In genomic region chr1:72433591-72433990, GRCh38 we compare ENCODE assay signal across 18 cellular contexts.
DNase-seq lines count a peak whose midpoint lies in the region; ATAC-seq and TF ChIP-seq lines count a peak whose summit lies in the region.
"Had no signal": no experiment of that assay in that cellular context is flagged by ENCODE, and none has a peak within 500 bp of the region (broad histone marks: within the 10 kb centered on the region; RNA-seq: fewer than 3 reads in every experiment).

No MANE protein-coding gene starts in this region.

- peak overlapping the region; percentile 13 for H2AFZ ChIP-seq in mammary epithelial cell (ENCODE audit: low read depth, low read length)
- H2AFZ ChIP-seq: neural progenitor cell had no signal

- BruUV-seq in mammary epithelial cell (replicated peaks; lab: Mats Ljungman, UMichigan), result no TSS peak

- no peak for TF ChIP-seq CTCF in mammary epithelial cell (conservative IDR thresholded peaks at IDR 0.05 in 1 of 2, IDR thresholded peaks at IDR 0.05 in 1 of 2; ENCODE audit: extremely low read depth in 1 of 2, insufficient read depth in 1 of 2, low read depth in 1 of 2, low read length in 2 of 2)
- no peak for TF ChIP-seq CTCF in breast epithelium (IDR thresholded peaks at IDR 0.05)

- in situ Hi-C loops in mammary epithelial cell (cut with MboI; ENCODE audit: low sequenced_read_pairs in 2 of 2), result no loop called here

- no peaks in the 10 kb centered on the region for H3K27me3 Mint-ChIP-seq in stimulated activated memory B cell treated with anti-CD40 and anti-IgM and Interleukin-4, amounts not matched to agents 10 μg/mL and 1 μg/mL and 100 μg/mL, for 72 hours

- dilution Hi-C loops in mammary epithelial cell (cut with HindIII; ENCODE audit: low sequenced_read_pairs), result no loop called here

- no peaks in the 10 kb centered on the region for H3K9me3 ChIP-seq in mammary epithelial cell (replicated peaks; ENCODE audit: insufficient read depth, low read length)
- peaks cover 0 to 3% of the 10 kb centered on the region in 2 donors for H3K9me3 ChIP-seq in breast epithelium
- H3K9me3 ChIP-seq: testis had no signal

- H3K4me3 ChIP-seq in mammary epithelial cell (replicated peaks in 1 of 3; ENCODE audit: insufficient read depth in 1 of 3, low read depth in 2 of 3, low read length in 3 of 3) (no peak overlapping the region), breast epithelium (no peak overlapping the region)
- H3K4me3 ChIP-seq: coronary artery, gastroesophageal sphincter, neural progenitor cell, testis had no signal

- no peaks in the 10 kb centered on the region for H3K79me2 ChIP-seq in mammary epithelial cell (ENCODE audit: insufficient read depth, low read length)

- intact Hi-C loops in mammary epithelial cell (cut with micrococcal nuclease), result loop anchor here (5.0 kb wide), 1 partner anchor 76 kb away; no protein-coding TSS in a partner anchor
- intact Hi-C loops in breast epithelium (cut with DNase I; ENCODE audit: low total_unique reads), result no loop called here

- ATAC-seq in HG02610 (IDR thresholded peaks at IDR 0.05; ENCODE audit: unreplicated experiment), result peak; percentile 69
- peak; percentile 46 for ATAC-seq in HG03280 (IDR thresholded peaks at IDR 0.05; ENCODE audit: unreplicated experiment)
- ATAC-seq in stimulated activated memory B cell treated with anti-CD40 and anti-IgM and Interleukin-4, amounts not matched to agents 10 μg/mL and 1 μg/mL and 100 μg/mL, for 72 hours, result peak; percentile 66
- ATAC-seq: gastroesophageal sphincter had no signal

- CTCF ChIA-PET in mammary epithelial cell (lab: Charles Lee; ENCODE audit: low non-redundant PET), result no interaction called here

- H3K36me3 Mint-ChIP-seq in stimulated activated memory B cell treated with anti-CD40 and anti-IgM and Interleukin-4, amounts not matched to agents 10 μg/mL and 1 μg/mL and 100 μg/mL, for 72 hours, result no peaks in the 10 kb centered on the region
- H3K36me3 Mint-ChIP-seq: neural progenitor cell had no signal

- 47% methylated on average over 2 of the region's 2 CpGs for WGBS in mammary epithelial cell (ENCODE audit: low coverage, missing lambda C conversion rate)

- H4K20me1 ChIP-seq in mammary epithelial cell (ENCODE audit: insufficient read depth, low read length), result no peaks in the 10 kb centered on the region

- peaks cover 2% of the 10 kb centered on the region for H3K9me3 Mint-ChIP-seq in stimulated activated memory B cell treated with anti-CD40 and anti-IgM and Interleukin-4, amounts not matched to agents 10 μg/mL and 1 μg/mL and 100 μg/mL, for 72 hours

- H3K4me1 ChIP-seq in mammary epithelial cell (ENCODE audit: insufficient read depth, low read length) (no peaks in the 10 kb centered on the region), breast epithelium (no peaks in the 10 kb centered on the region)
- H3K4me1 ChIP-seq: gastroesophageal sphincter, neural progenitor cell, testis had no signal

- no peak overlapping the region for H3K9ac ChIP-seq in mammary epithelial cell (ENCODE audit: insufficient read depth, low read length)
- H3K9ac ChIP-seq: neural progenitor cell had no signal

- H3K27ac Mint-ChIP-seq in stimulated activated memory B cell treated with anti-CD40 and anti-IgM and Interleukin-4, amounts not matched to agents 10 μg/mL and 1 μg/mL and 100 μg/mL, for 72 hours, result no peak overlapping the region
- H3K27ac Mint-ChIP-seq: neural progenitor cell had no signal

- H3K27ac ChIP-seq in mammary epithelial cell (ENCODE audit: insufficient read depth, low read depth, low read length) (no peak overlapping the region), breast epithelium (no peak overlapping the region)
- H3K27ac ChIP-seq: C4-2B, coronary artery, gastroesophageal sphincter, neural progenitor cell, testis had no signal

- H3K36me3 ChIP-seq in mammary epithelial cell (ENCODE audit: insufficient read depth, low read length) (no peaks in the 10 kb centered on the region), breast epithelium (no peaks in the 10 kb centered on the region)
- H3K36me3 ChIP-seq: gastroesophageal sphincter, neural progenitor cell had no signal

- H3K4me2 ChIP-seq in mammary epithelial cell (ENCODE audit: insufficient read depth, low read depth, low read length), result no peak overlapping the region
- H3K4me2 ChIP-seq: neural progenitor cell had no signal

- H3K4me3 Mint-ChIP-seq in stimulated activated memory B cell treated with anti-CD40 and anti-IgM and Interleukin-4, amounts not matched to agents 10 μg/mL and 1 μg/mL and 100 μg/mL, for 72 hours, result no peak overlapping the region
- H3K4me3 Mint-ChIP-seq: neural progenitor cell had no signal

- no peak for TF ChIP-seq POLR2A in breast epithelium (IDR thresholded peaks at IDR 0.05)

- H3K27me3 ChIP-seq in mammary epithelial cell (ENCODE audit: insufficient read depth, low read length) (no peaks in the 10 kb centered on the region), breast epithelium (no peaks in the 10 kb centered on the region)
- H3K27me3 ChIP-seq: gastroesophageal sphincter, neural progenitor cell, testis had no signal

- DNase-seq in mammary epithelial cell, result peak; percentile 22
- DNase-seq in breast epithelium (ENCODE audit: low spot score in 2 of 2), result no peak
- DNase-seq in COLO668 (lab: John Stamatoyannopoulos, UW; ENCODE audit: unreplicated experiment), result no peak
- no peak for DNase-seq in stimulated activated CD8-positive, alpha-beta memory T cell treated with anti-CD3 and anti-CD28 coated beads, Interleukin-4, amount 100 ng/mL, for 48 hours
- no peak for DNase-seq in NCI-H1092 treated with DMSO at 0.1 percent for 48 hours (lab: John Stamatoyannopoulos, UW)
- DNase-seq: 8988T, EL, mesendoderm, NCI-H2081 treated with DMSO at 0.1 percent for 48 hours, NCI-H526 treated with DMSO at 0.1 percent for 48 hours, testis had no signal

- H3K4me1 Mint-ChIP-seq in stimulated activated memory B cell treated with anti-CD40 and anti-IgM and Interleukin-4, amounts not matched to agents 10 μg/mL and 1 μg/mL and 100 μg/mL, for 72 hours, result no peaks in the 10 kb centered on the region
- H3K4me1 Mint-ChIP-seq: neural progenitor cell had no signal
